12 cellular contexts compared by ENCODE assay signal in the genomic region with DNA sequence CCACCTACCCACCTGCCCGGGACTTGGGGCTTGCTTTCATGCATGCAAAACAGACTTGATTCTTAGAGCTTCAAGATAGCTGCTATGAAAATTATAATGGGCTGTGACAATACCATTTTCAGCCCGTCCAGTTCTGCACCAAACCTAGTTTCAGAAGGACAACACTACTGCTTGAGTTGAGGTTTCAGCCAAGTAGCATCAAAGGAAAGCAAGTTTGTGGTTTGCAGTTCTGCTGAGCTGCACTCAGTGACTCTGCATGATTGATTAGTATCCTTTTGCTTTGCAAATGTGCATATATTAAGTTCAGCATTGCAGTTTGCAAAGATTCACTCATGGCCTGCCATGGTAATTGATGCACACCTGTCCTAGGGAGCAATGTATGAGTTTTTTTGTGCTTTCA.
DNase-seq lines count a peak whose midpoint lies in the region; ATAC-seq, FAIRE-seq and TF ChIP-seq lines count a peak whose summit lies in the region.
"Had no signal": no experiment of that assay in that cellular context is flagged by ENCODE, and none has a peak within 500 bp of the region (broad histone marks: within the 10 kb centered on the region; RNA-seq: fewer than 3 reads in every experiment).

No MANE protein-coding gene starts in this region.

- H3K9ac ChIP-seq in GM12878 (ENCODE audit: control insufficient read depth, insufficient read depth, low read length): no peak overlapping the region

- H3K27ac ChIP-seq in GM12878 (ENCODE audit: control insufficient read depth, insufficient read depth): no peak overlapping the region
- H3K27ac ChIP-seq: spleen had no signal

- WGBS in GM12878 (ENCODE audit: insufficient coverage, insufficient replicate concordance, low lambda C conversion rate, missing lambda C conversion rate): 0% methylated on average over 2 of the region's 2 CpGs

- no peak overlapping the region for H2AFZ ChIP-seq in GM12878 (ENCODE audit: control insufficient read depth, low read depth, low read length)

- H3K4me3 Mint-ChIP-seq in stimulated activated effector memory CD8-positive, alpha-beta T cell treated with anti-CD3 and anti-CD28 coated beads, Interleukin-12 subunit alpha, Interleukin-12 subunit beta, amount 100 ng/mL, for 72 hours: no peak overlapping the region
- no peak overlapping the region for H3K4me3 Mint-ChIP-seq in endothelial cell (ENCODE audit: unreplicated experiment)
- no peak overlapping the region for H3K4me3 Mint-ChIP-seq in natural killer cell treated with Interleukin-12 subunit alpha and Interleukin-12 subunit beta and Interleukin-15 and Interleukin-18, amount 100 ng/mL, for 72 hours

- no peaks in the 10 kb centered on the region for H3K4me1 Mint-ChIP-seq in stimulated activated effector memory CD8-positive, alpha-beta T cell treated with anti-CD3 and anti-CD28 coated beads, Interleukin-12 subunit alpha, Interleukin-12 subunit beta, amount 100 ng/mL, for 72 hours
- no peaks in the 10 kb centered on the region for H3K4me1 Mint-ChIP-seq in endothelial cell (ENCODE audit: unreplicated experiment)
- no peaks in the 10 kb centered on the region for H3K4me1 Mint-ChIP-seq in natural killer cell treated with Interleukin-12 subunit alpha and Interleukin-12 subunit beta and Interleukin-15 and Interleukin-18, amount 100 ng/mL, for 72 hours (ENCODE audit: low read depth in 2 of 2)

- H3K27ac Mint-ChIP-seq in stimulated activated effector memory CD8-positive, alpha-beta T cell treated with anti-CD3 and anti-CD28 coated beads, Interleukin-12 subunit alpha, Interleukin-12 subunit beta, amount 100 ng/mL, for 72 hours: no peak overlapping the region
- H3K27ac Mint-ChIP-seq in endothelial cell (ENCODE audit: unreplicated experiment): no peak overlapping the region
- H3K27ac Mint-ChIP-seq in natural killer cell treated with Interleukin-12 subunit alpha and Interleukin-12 subunit beta and Interleukin-15 and Interleukin-18, amount 100 ng/mL, for 72 hours: no peak overlapping the region

- H3K4me2 ChIP-seq in GM12878 (ENCODE audit: control insufficient read depth, insufficient read depth): peak overlapping the region; percentile 19; the same call in 1 of the 2 replicates

- no peak overlapping the region for H3K4me3 ChIP-seq in GM12878
- H3K4me3 ChIP-seq: spleen had no signal

- RAD21 ChIA-PET in GM12878 (lab: Charles Lee; ENCODE audit: unreplicated experiment): no interaction called here

- H3K9me3 ChIP-seq in GM12878 (replicated peaks; ENCODE audit: control insufficient read depth, insufficient read depth, low read length): no peaks in the 10 kb centered on the region
- H3K9me3 ChIP-seq: spleen had no signal

- DNase-seq in GM12878 (ENCODE audit: low read depth, low spot score) (peak; percentile 73), endothelial cell (ENCODE audit: low spot score) (no peak)
- DNase-seq in stimulated activated effector memory CD8-positive, alpha-beta T cell treated with anti-CD3 and anti-CD28 coated beads, Interleukin-12 subunit alpha, Interleukin-12 subunit beta, amount 100 ng/mL, for 72 hours (ENCODE audit: low spot score in 2 of 2): no peak
- no peak for DNase-seq in activated CD4-positive, alpha-beta T cell treated with anti-CD3 and anti-CD28 coated beads, Interleukin-2, amount 50 U/mL, for 4 hours
- no peak for DNase-seq in natural killer cell treated with Interleukin-12 subunit alpha and Interleukin-12 subunit beta and Interleukin-15 and Interleukin-18, amount 100 ng/mL, for 72 hours (ENCODE audit: low spot score)
- DNase-seq: activated gamma-delta T cell, GOT3, spleen, substantia nigra had no signal

- intact Hi-C loops in GM12878 (cut with micrococcal nuclease; ENCODE audit: unreplicated experiment): no loop called here

- POLR2A ChIA-PET in GM12878 (lab: Charles Lee): no interaction called here

- H3K27me3 Mint-ChIP-seq in endothelial cell (ENCODE audit: unreplicated experiment): no peaks in the 10 kb centered on the region
- no peaks in the 10 kb centered on the region for H3K27me3 Mint-ChIP-seq in natural killer cell treated with Interleukin-12 subunit alpha and Interleukin-12 subunit beta and Interleukin-15 and Interleukin-18, amount 100 ng/mL, for 72 hours

- H3K4me1 ChIP-seq in GM12878 (ENCODE audit: control insufficient read depth, insufficient read depth, low read length): no peaks in the 10 kb centered on the region
- H3K4me1 ChIP-seq: spleen had no signal

- TF ChIP-seq CTCF in GM12878 (IDR thresholded peaks at IDR 0.05 in 2 of 3, conservative IDR thresholded peaks at IDR 0.05 in 1 of 3; ENCODE audit: control insufficient read depth in 2 of 3, extremely low read depth in 1 of 3, insufficient read depth in 1 of 3, low read depth in 3 of 3, low read length in 3 of 3) (no peak), endothelial cell (IDR thresholded peaks at IDR 0.05; ENCODE audit: unreplicated experiment) (no peak)

- in situ Hi-C loops in GM12878 (cut with MboI): no loop called here

- no peak for TF ChIP-seq EP300 in GM12878 (IDR thresholded peaks at IDR 0.05; ENCODE audit: borderline replicate concordance in 1 of 2, control insufficient read depth in 1 of 2, low read depth in 2 of 2, low read length in 2 of 2)

- H4K20me1 ChIP-seq in GM12878 (ENCODE audit: control insufficient read depth, insufficient read depth): no peaks in the 10 kb centered on the region

- TF ChIP-seq RAD21 in GM12878 (IDR thresholded peaks at IDR 0.05; ENCODE audit: insufficient read depth, low read depth, low read length): no peak

- H3K36me3 Mint-ChIP-seq in stimulated activated effector memory CD8-positive, alpha-beta T cell treated with anti-CD3 and anti-CD28 coated beads, Interleukin-12 subunit alpha, Interleukin-12 subunit beta, amount 100 ng/mL, for 72 hours: no peaks in the 10 kb centered on the region
- no peaks in the 10 kb centered on the region for H3K36me3 Mint-ChIP-seq in endothelial cell (ENCODE audit: low read depth, unreplicated experiment)
- H3K36me3 Mint-ChIP-seq in natural killer cell treated with Interleukin-12 subunit alpha and Interleukin-12 subunit beta and Interleukin-15 and Interleukin-18, amount 100 ng/mL, for 72 hours: no peaks in the 10 kb centered on the region

- no TSS peak for BruUV-seq in GM12878 (replicated peaks; lab: Mats Ljungman, UMichigan)

- CTCF ChIA-PET in GM12878 (lab: Yijun Ruan, JAX): no interaction called here

- SMC1A ChIA-PET in GM12878 (lab: Charles Lee; ENCODE audit: uncharacterized antibody, unreplicated experiment): interaction anchor here (0.7 to 1.0 kb wide), 3 partner anchors 17 to 124 kb away, joined by 3 to 5 read pairs (median 3); no protein-coding TSS in a partner anchor

- ATAC-seq in GM18870 (IDR thresholded peaks at IDR 0.05; ENCODE audit: unreplicated experiment): peak; percentile 97
- ATAC-seq in GM21619 (IDR thresholded peaks at IDR 0.05; ENCODE audit: unreplicated experiment): peak; percentile 96
- peak; percentile 96 for ATAC-seq in HG03159 (IDR thresholded peaks at IDR 0.05; ENCODE audit: unreplicated experiment)
- peak; percentile 96 for ATAC-seq in GM12878
- no peak for ATAC-seq in stimulated activated effector memory CD8-positive, alpha-beta T cell treated with anti-CD3 and anti-CD28 coated beads, Interleukin-12 subunit alpha, Interleukin-12 subunit beta, amount 100 ng/mL, for 72 hours
- no peak for ATAC-seq in natural killer cell treated with Interleukin-12 subunit alpha and Interleukin-12 subunit beta and Interleukin-15 and Interleukin-18, amount 100 ng/mL, for 72 hours

- no peaks in the 10 kb centered on the region for H3K9me3 Mint-ChIP-seq in stimulated activated effector memory CD8-positive, alpha-beta T cell treated with anti-CD3 and anti-CD28 coated beads, Interleukin-12 subunit alpha, Interleukin-12 subunit beta, amount 100 ng/mL, for 72 hours
- no peaks in the 10 kb centered on the region for H3K9me3 Mint-ChIP-seq in endothelial cell (ENCODE audit: unreplicated experiment)
- H3K9me3 Mint-ChIP-seq in natural killer cell treated with Interleukin-12 subunit alpha and Interleukin-12 subunit beta and Interleukin-15 and Interleukin-18, amount 100 ng/mL, for 72 hours: no peaks in the 10 kb centered on the region

- peak; percentile 86 for FAIRE-seq in GM12878 (lab: Jason Lieb, UNC)

- H3K27me3 ChIP-seq in GM12878 (replicated peaks in 1 of 2; ENCODE audit: control insufficient read depth in 2 of 2, insufficient read depth in 2 of 2, low read length in 1 of 2): no peaks in the 10 kb centered on the region
- H3K27me3 ChIP-seq: spleen had no signal

- no peak for TF ChIP-seq POLR2A in GM12878 (IDR thresholded peaks at IDR 0.05; ENCODE audit: low read depth, low read length)

- no peaks in the 10 kb centered on the region for H3K79me2 ChIP-seq in GM12878 (ENCODE audit: control insufficient read depth, insufficient read depth, low read length)

- H3K36me3 ChIP-seq in GM12878 (ENCODE audit: control insufficient read depth in 2 of 2, insufficient read depth in 2 of 2, low read length in 1 of 2): no peaks in the 10 kb centered on the region
- H3K36me3 ChIP-seq: spleen had no signal

TF ChIP-seq in GM12878, 131 proteins besides CTCF, POLR2A, EP300 and RAD21 (continues in another document):
- no peak for TF ChIP-seq MEF2A (IDR thresholded peaks at IDR 0.05; ENCODE audit: insufficient read depth, low read depth, low read length)
- TF ChIP-seq IKZF2 (IDR thresholded peaks at IDR 0.05): peak in 1 of 2 experiments; percentile 26; a peak in 1 of 4 replicates
- TF ChIP-seq SREBF1 (IDR thresholded peaks at IDR 0.05; ENCODE audit: low read length): no peak
- TF ChIP-seq, protein P1, sequence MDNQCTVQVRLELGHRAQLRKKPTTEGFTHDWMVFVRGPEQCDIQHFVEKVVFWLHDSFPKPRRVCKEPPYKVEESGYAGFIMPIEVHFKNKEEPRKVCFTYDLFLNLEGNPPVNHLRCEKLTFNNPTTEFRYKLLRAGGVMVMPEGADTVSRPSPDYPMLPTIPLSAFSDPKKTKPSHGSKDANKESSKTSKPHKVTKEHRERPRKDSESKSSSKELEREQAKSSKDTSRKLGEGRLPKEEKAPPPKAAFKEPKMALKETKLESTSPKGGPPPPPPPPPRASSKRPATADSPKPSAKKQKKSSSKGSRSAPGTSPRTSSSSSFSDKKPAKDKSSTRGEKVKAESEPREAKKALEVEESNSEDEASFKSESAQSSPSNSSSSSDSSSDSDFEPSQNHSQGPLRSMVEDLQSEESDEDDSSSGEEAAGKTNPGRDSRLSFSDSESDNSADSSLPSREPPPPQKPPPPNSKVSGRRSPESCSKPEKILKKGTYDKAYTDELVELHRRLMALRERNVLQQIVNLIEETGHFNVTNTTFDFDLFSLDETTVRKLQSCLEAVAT (IDR thresholded peaks at IDR 0.05): no peak
- no peak for TF ChIP-seq HCFC1 (IDR thresholded peaks at IDR 0.05; ENCODE audit: low read length)

Comparison
In these comparisons a context has a peak if more than half of its experiments do, and no peak if none do; other contexts are left out.
1. ATAC-seq: peak in GM18870 (single experiment), GM21619 (single experiment), HG03159 (single experiment) and GM12878 (single experiment); none in stimulated activated effector memory CD8-positive, alpha-beta T cell treated with anti-CD3 and anti-CD28 coated beads, Interleukin-12 subunit alpha, Interleukin-12 subunit beta, amount 100 ng/mL, for 72 hours (single experiment) and natural killer cell treated with Interleukin-12 subunit alpha and Interleukin-12 subunit beta and Interleukin-15 and Interleukin-18, amount 100 ng/mL, for 72 hours (0 of 2).